Comparison of ENCODE assay signal across 10 cellular contexts in the genomic region with DNA sequence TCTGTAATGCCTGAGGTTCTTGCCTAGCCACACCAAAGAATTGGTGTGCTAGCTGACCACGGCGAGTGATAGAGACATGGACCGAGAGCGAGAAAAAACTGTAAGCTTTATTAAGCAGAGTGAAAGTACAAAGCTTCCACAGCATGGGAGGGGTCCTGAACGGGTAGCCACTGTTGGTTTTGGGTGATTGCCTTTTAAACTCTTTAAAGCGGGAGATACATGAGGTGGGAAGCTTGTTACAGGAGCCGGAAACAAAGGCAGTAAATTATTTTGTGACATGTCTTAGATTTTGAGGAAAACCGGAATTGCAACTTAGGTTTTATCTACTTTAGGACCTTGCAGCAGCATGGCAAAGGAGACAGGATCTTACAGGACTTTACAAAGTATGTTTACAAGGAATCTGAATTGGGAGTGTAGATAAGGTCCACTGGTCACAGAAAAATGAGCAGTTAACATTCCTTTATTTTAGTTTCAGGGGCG.
DNase-seq lines count a peak whose midpoint lies in the region; ATAC-seq and TF ChIP-seq lines count a peak whose summit lies in the region.
"Had no signal": no experiment of that assay in that cellular context is flagged by ENCODE, and none has a peak within 500 bp of the region (broad histone marks: within the 10 kb centered on the region; RNA-seq: fewer than 3 reads in every experiment).

No MANE protein-coding gene starts in this region.

- H3K27ac ChIP-seq in parathyroid adenoma: peak overlapping the region; percentile 73

- H3K36me3 ChIP-seq in parathyroid adenoma (ENCODE audit: control insufficient read depth, insufficient read depth, low read length): no peaks in the 10 kb centered on the region

- no peaks in the 10 kb centered on the region for H3K9me3 ChIP-seq in parathyroid adenoma (ENCODE audit: control insufficient read depth, low read length)

- peaks cover 4% of the 10 kb centered on the region for H3K4me1 ChIP-seq in parathyroid adenoma

- peak overlapping the region; percentile 82 for H2AFZ ChIP-seq in parathyroid adenoma

- peak; percentile 66 for DNase-seq in ELF-1 (ENCODE audit: low read depth, low spot score)
- no peak for DNase-seq in LNCaP clone FGC (ENCODE audit: low read depth)
- DNase-seq in epithelial cell of proximal tubule (ENCODE audit: low read depth): no peak
- no peak for DNase-seq in COLO829 (ENCODE audit: low spot score)
- DNase-seq in NK-92 (lab: John Stamatoyannopoulos, UW; ENCODE audit: unreplicated experiment): no peak
- DNase-seq in NCI-H2196 treated with DMSO at 0.1 percent for 48 hours (lab: John Stamatoyannopoulos, UW; ENCODE audit: unreplicated experiment): no peak
- DNase-seq: DMS153, NCI-H2029 treated with DMSO at 0.1 percent for 48 hours had no signal

- H3K4me3 ChIP-seq in LNCaP clone FGC (ENCODE audit: low read depth, low read length) (peak overlapping the region; percentile 21), epithelial cell of proximal tubule (ENCODE audit: low read depth, low read length) (peak overlapping the region; percentile 43), parathyroid adenoma (ENCODE audit: low read depth, low read length) (peak overlapping the region; percentile 35)

- H3K4me2 ChIP-seq in parathyroid adenoma (ENCODE audit: low read length): peak overlapping the region; percentile 61

- TF ChIP-seq CTCF in LNCaP clone FGC (IDR thresholded peaks at IDR 0.05; ENCODE audit: control insufficient read depth, extremely low read depth, insufficient read depth): no peak
- TF ChIP-seq CTCF in epithelial cell of proximal tubule (conservative IDR thresholded peaks at IDR 0.05; ENCODE audit: low read depth, low read length): no peak
- no peak for TF ChIP-seq CTCF in parathyroid adenoma (IDR thresholded peaks at IDR 0.05)

- no peak for ATAC-seq in HG02623 (IDR thresholded peaks at IDR 0.05; ENCODE audit: unreplicated experiment)

- no peaks in the 10 kb centered on the region for H3K79me2 ChIP-seq in parathyroid adenoma

- H3K27me3 ChIP-seq in parathyroid adenoma (ENCODE audit: control insufficient read depth, insufficient read depth, low read length): no peaks in the 10 kb centered on the region

- H3K9ac ChIP-seq in parathyroid adenoma: no peak overlapping the region
